Comparison of ENCODE assay signal across 1 cellular context in the genomic region with DNA sequence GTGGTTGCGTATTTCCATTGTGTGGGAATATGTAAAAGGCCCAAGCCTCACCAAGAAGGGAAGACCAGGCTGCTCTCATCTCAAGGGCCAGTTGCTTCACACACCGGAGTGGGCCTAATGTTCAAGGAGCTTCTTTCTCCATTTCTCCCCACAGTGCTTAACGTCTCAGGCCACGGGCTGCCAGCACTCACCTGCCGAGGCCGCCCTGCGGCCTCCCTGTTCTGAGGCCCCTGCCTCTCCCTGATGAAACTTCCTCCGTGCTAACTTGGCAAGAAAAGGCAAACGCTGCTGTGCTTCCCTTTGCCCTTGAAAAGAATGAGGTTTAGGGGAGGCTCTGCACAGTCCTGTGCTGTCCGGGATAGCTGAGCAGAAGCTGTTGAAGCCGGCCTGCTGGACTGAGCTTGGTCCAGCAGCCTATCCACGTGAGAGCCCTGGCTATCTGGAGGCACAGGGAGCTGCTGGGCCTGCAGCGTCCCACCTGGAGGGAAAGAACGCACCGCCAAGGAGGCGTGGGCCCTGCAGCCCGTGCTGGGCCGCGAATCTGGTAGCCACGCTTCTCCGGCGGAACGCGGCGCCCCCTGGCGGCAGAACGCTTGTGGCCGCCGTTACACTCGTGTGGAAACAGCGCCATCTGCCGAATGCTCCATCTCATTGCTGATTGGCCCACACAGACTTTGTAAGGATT.
TF ChIP-seq lines count a peak whose summit lies in the region.

No MANE protein-coding gene starts in this region.

TF ChIP-seq in IMR-90, 13 proteins besides CTCF, POLR2A, EP300 and RAD21 (continued from another document):
- TF ChIP-seq MXI1 (IDR thresholded peaks at IDR 0.05; ENCODE audit: borderline replicate concordance, low read depth, low read length) (peak; percentile 83), CEBPB (IDR thresholded peaks at IDR 0.05; ENCODE audit: low read depth, low read length) (no peak), MAZ (IDR thresholded peaks at IDR 0.05; ENCODE audit: borderline replicate concordance, low read depth, low read length) (peak; percentile 64; the same call in 1 of the 2 replicates)
- TF ChIP-seq, protein P1, sequence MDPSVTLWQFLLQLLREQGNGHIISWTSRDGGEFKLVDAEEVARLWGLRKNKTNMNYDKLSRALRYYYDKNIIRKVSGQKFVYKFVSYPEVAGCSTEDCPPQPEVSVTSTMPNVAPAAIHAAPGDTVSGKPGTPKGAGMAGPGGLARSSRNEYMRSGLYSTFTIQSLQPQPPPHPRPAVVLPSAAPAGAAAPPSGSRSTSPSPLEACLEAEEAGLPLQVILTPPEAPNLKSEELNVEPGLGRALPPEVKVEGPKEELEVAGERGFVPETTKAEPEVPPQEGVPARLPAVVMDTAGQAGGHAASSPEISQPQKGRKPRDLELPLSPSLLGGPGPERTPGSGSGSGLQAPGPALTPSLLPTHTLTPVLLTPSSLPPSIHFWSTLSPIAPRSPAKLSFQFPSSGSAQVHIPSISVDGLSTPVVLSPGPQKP (IDR thresholded peaks at IDR 0.05; ENCODE audit: borderline replicate concordance, low read depth, low read length), result no peak
- TF ChIP-seq, protein P2, sequence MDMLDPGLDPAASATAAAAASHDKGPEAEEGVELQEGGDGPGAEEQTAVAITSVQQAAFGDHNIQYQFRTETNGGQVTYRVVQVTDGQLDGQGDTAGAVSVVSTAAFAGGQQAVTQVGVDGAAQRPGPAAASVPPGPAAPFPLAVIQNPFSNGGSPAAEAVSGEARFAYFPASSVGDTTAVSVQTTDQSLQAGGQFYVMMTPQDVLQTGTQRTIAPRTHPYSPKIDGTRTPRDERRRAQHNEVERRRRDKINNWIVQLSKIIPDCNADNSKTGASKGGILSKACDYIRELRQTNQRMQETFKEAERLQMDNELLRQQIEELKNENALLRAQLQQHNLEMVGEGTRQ (IDR thresholded peaks at IDR 0.05; ENCODE audit: low read depth, low read length), result no peak
